Comparison of ENCODE assay signal across 12 cellular contexts in the genomic region with DNA sequence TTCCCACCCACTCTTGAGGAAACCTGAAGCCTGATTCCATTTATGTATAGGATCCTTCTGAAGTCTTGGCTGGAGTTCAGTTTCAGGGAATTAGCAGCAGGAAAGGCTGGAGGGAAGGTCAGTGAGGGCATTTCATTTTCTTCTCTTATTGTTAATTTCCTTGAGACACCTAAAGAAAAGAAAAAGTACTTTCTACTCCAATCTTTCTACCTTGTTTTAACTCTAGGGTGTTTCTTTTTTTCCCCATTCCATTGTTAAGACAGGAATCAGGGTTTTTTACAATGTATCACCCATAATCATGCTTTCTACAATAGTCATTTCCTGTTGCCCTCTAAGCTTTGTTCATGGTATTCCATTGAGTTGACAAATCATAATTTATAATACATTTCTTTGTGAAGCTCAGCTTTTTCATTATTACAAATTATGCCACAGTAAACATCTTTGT. TPM values are rescaled to one million over a fixed set of nuclear protein-coding genes. Genes with fewer than 3 reads are reported as not detected.
DNase-seq lines count a peak whose midpoint lies in the region; ATAC-seq and TF ChIP-seq lines count a peak whose summit lies in the region.
"Had no signal": no experiment of that assay in that cellular context is flagged by ENCODE, and none has a peak within 500 bp of the region (broad histone marks: within the 10 kb centered on the region; RNA-seq: fewer than 3 reads in every experiment).

No MANE protein-coding gene starts in this region.

- H3K9me2 ChIP-seq in HCT116 (ENCODE audit: insufficient read depth) (no peaks in the 10 kb centered on the region), SK-N-SH (no peaks in the 10 kb centered on the region)

- intact Hi-C loops in HCT116 (cut with micrococcal nuclease) = no loop called here

- H3K9ac ChIP-seq in HCT116 (ENCODE audit: low read length) (peak overlapping the region; percentile 34), SK-N-SH (peak overlapping the region; percentile 69), skeletal muscle satellite cell (ENCODE audit: low read depth, low read length) (peak overlapping the region; percentile 77)

- POLR2A ChIA-PET in HCT116 (lab: Charles Lee) (no interaction called here), SK-N-SH (lab: Yijun Ruan, JAX) (no interaction called here)

- DNase-seq in HCT116 (ENCODE audit: low read depth, low spot score) = peak; percentile 36
- no peak for DNase-seq in SK-N-SH
- peak; percentile 87 for DNase-seq in fibroblast of pulmonary artery (ENCODE audit: low read depth)
- DNase-seq: activated naive CD8-positive, alpha-beta T cell treated with anti-CD3 and anti-CD28 coated beads, Interleukin-2, amount 10 ng/mL, durations not matched to agents 7 days and 5 days; NCI-H1417; NCI-H524; psoas muscle; WERI-Rb-1 had no signal

- no peaks in the 10 kb centered on the region for H4K20me1 ChIP-seq in HCT116 (ENCODE audit: insufficient read depth)
- H4K20me1 ChIP-seq in SK-N-SH (ENCODE audit: insufficient read depth) = no peaks in the 10 kb centered on the region

- H3K4me2 ChIP-seq in HCT116 (ENCODE audit: low read length) = peak overlapping the region; percentile 79
- H3K4me2 ChIP-seq in SK-N-SH = peak overlapping the region; percentile 64; the same call in 1 of the 2 replicates
- H3K4me2 ChIP-seq in skeletal muscle satellite cell (ENCODE audit: low read length) = peak overlapping the region; percentile 74

- peaks cover 17 to 26% of the 10 kb centered on the region in 2 experiments for H3K4me1 ChIP-seq in HCT116 (ENCODE audit: control insufficient read depth in 1 of 2, insufficient read depth in 2 of 2, low read length in 2 of 2)
- peaks cover 0 to 15% of the 10 kb centered on the region in 2 experiments; a peak in 3 of 4 replicates for H3K4me1 ChIP-seq in SK-N-SH (ENCODE audit: control insufficient read depth in 1 of 2, insufficient read depth in 2 of 2, low read depth in 1 of 2, low read length in 1 of 2)
- H3K4me1 ChIP-seq in skeletal muscle satellite cell (ENCODE audit: control insufficient read depth, insufficient read depth, low read length) = peaks cover 18% of the 10 kb centered on the region
- H3K4me1 ChIP-seq: psoas muscle had no signal

- H3F3A ChIP-seq in SK-N-SH (replicated peaks; ENCODE audit: insufficient read depth) = peaks cover 19% of the 10 kb centered on the region

- H3K79me2 ChIP-seq in HCT116 (ENCODE audit: insufficient read depth, low read length) (no peaks in the 10 kb centered on the region), SK-N-SH (ENCODE audit: insufficient read depth) (no peaks in the 10 kb centered on the region)

- H3K36me3 ChIP-seq in HCT116 (ENCODE audit: control insufficient read depth in 1 of 2, insufficient read depth in 2 of 2, low read length in 2 of 2) (no peaks in the 10 kb centered on the region), SK-N-SH (replicated peaks in 1 of 2; ENCODE audit: control insufficient read depth in 1 of 2, insufficient read depth in 2 of 2, low read length in 1 of 2) (no peaks in the 10 kb centered on the region), skeletal muscle satellite cell (ENCODE audit: insufficient read depth, low read length) (no peaks in the 10 kb centered on the region)
- H3K36me3 ChIP-seq: WERI-Rb-1 had no signal

- H3K27ac ChIP-seq in HCT116 (ENCODE audit: low read depth, low read length) = peak overlapping the region; percentile 71
- peak overlapping the region; percentile 44 to 92; a peak in 3 of 4 replicates for H3K27ac ChIP-seq in SK-N-SH (ENCODE audit: low read depth in 2 of 2, low read length in 1 of 2)
- H3K27ac ChIP-seq: psoas muscle, WERI-Rb-1 had no signal

- TF ChIP-seq CTCF in HCT116 (IDR thresholded peaks at IDR 0.05 in 2 of 3, conservative IDR thresholded peaks at IDR 0.05 in 1 of 3; ENCODE audit: borderline replicate concordance in 1 of 3, insufficient read depth in 1 of 3, low read depth in 2 of 3, low read length in 2 of 3) (no peak), SK-N-SH (IDR thresholded peaks at IDR 0.05) (no peak), fibroblast of pulmonary artery (IDR thresholded peaks at IDR 0.05; ENCODE audit: low read length, missing control alignments) (no peak)

- TF ChIP-seq POLR2A in HCT116 (IDR thresholded peaks at IDR 0.05; ENCODE audit: borderline replicate concordance, extremely low read depth, insufficient read depth, insufficient read length) = no peak

- RAD21 ChIA-PET in HCT116 (lab: Charles Lee; ENCODE audit: low non-redundant PET in 1 of 2, low total read pairs in 2 of 2, uncharacterized antibody in 2 of 2, unreplicated experiment in 2 of 2) = interaction anchor here in 1 of 2 experiments (0.6 kb wide), 1 partner anchor 224 kb away, joined by 3 read pairs; no protein-coding TSS in a partner anchor

- peak overlapping the region; percentile 72 for H2AFZ ChIP-seq in HCT116 (ENCODE audit: low read depth, low read length, poor library complexity, severe bottlenecking)
- H2AFZ ChIP-seq in SK-N-SH (ENCODE audit: low read depth) = peak overlapping the region; percentile 83; the same call in 1 of the 2 replicates

- H3K9me3 ChIP-seq in HCT116 (ENCODE audit: control insufficient read depth in 1 of 2, insufficient read depth in 1 of 2, low read depth in 1 of 2, low read length in 2 of 2) (peaks cover 0 to 5% of the 10 kb centered on the region in 2 experiments; a peak in 1 of 4 replicates), SK-N-SH (no peaks in the 10 kb centered on the region), skeletal muscle satellite cell (replicated peaks; ENCODE audit: low read length) (no peaks in the 10 kb centered on the region)
- H3K9me3 ChIP-seq: psoas muscle had no signal

- TF ChIP-seq RAD21 in HCT116 (IDR thresholded peaks at IDR 0.05; ENCODE audit: low read depth) = no peak; the same call in 1 of the 2 replicates
- no peak for TF ChIP-seq RAD21 in SK-N-SH (IDR thresholded peaks at IDR 0.05; ENCODE audit: low read length)

- CTCF ChIA-PET in HCT116 (lab: Charles Lee) = interaction anchor here (1.1 to 1.5 kb wide), 2 partner anchors 18 to 240 kb away, joined by 3 to 5 read pairs; no protein-coding TSS in a partner anchor
- CTCF ChIA-PET in SK-N-SH (lab: Yijun Ruan, JAX) = interaction anchor here (1.4 kb wide), 1 partner anchor 18 kb away, joined by 3 read pairs; no protein-coding TSS in a partner anchor

- BruUV-seq in HCT116 (replicated peaks; lab: Mats Ljungman, UMichigan) = no TSS peak

- H3K27me3 ChIP-seq in HCT116 (ENCODE audit: insufficient read depth, low read length) (no peaks in the 10 kb centered on the region), SK-N-SH (ENCODE audit: insufficient read depth) (no peaks in the 10 kb centered on the region), skeletal muscle satellite cell (ENCODE audit: control insufficient read depth, insufficient read depth, low read length) (no peaks in the 10 kb centered on the region)

- peak overlapping the region in 1 of 2 experiments; percentile 39; a peak in 1 of 4 replicates for H3K4me3 ChIP-seq in HCT116 (replicated peaks in 1 of 2; ENCODE audit: low read depth in 1 of 2, low read length in 2 of 2)
- no peak overlapping the region for H3K4me3 ChIP-seq in SK-N-SH (ENCODE audit: low read depth in 2 of 2, low read length in 1 of 2)
- no peak overlapping the region for H3K4me3 ChIP-seq in fibroblast of pulmonary artery (replicated peaks; ENCODE audit: low read depth, low read length)
- peak overlapping the region; percentile 44 for H3K4me3 ChIP-seq in skeletal muscle satellite cell (ENCODE audit: low read length)
- H3K4me3 ChIP-seq: psoas muscle had no signal

- peak; percentile 73 for ATAC-seq in HCT116
- no peak for ATAC-seq in GM19328 (IDR thresholded peaks at IDR 0.05; ENCODE audit: unreplicated experiment)
- ATAC-seq in GM21619 (IDR thresholded peaks at IDR 0.05; ENCODE audit: unreplicated experiment) = no peak
- ATAC-seq in HG02623 (IDR thresholded peaks at IDR 0.05; ENCODE audit: unreplicated experiment) = no peak
- ATAC-seq: psoas muscle had no signal

- peak in 1 of 2 experiments; percentile 59; a peak in 1 of 4 replicates for TF ChIP-seq EP300 in SK-N-SH (IDR thresholded peaks at IDR 0.05; ENCODE audit: borderline replicate concordance in 1 of 2, low read depth in 1 of 2, low read length in 1 of 2)

TF ChIP-seq in HCT116, 20 proteins besides CTCF, POLR2A, EP300 and RAD21 (continues in another document):
- TF ChIP-seq FOSL1 (IDR thresholded peaks at IDR 0.05; ENCODE audit: low read depth) (peak; percentile 84), SRF (IDR thresholded peaks at IDR 0.05; ENCODE audit: low read depth) (no peak), EZH2phosphoT487 (IDR thresholded peaks at IDR 0.05; ENCODE audit: borderline replicate concordance) (no peak), CEBPB (IDR thresholded peaks at IDR 0.05; ENCODE audit: low read depth) (peak; percentile 46; the same call in 1 of the 2 replicates), ZFX (IDR thresholded peaks at IDR 0.05) (no peak)

TF ChIP-seq in SK-N-SH, 30 proteins besides CTCF, POLR2A, EP300 and RAD21 (continues in another document):
- no peak for TF ChIP-seq SMC3 (IDR thresholded peaks at IDR 0.05; ENCODE audit: low read depth, low read length)
- TF ChIP-seq FOXJ3 (CRISPR knock-in tag; IDR thresholded peaks at IDR 0.05) = no peak
- no peak for TF ChIP-seq TAF1 (IDR thresholded peaks at IDR 0.05; ENCODE audit: borderline replicate concordance, low read depth, low read length)
- TF ChIP-seq JUND (IDR thresholded peaks at IDR 0.05) = peak; percentile 90
- no peak for TF ChIP-seq MEF2A (IDR thresholded peaks at IDR 0.05; ENCODE audit: borderline replicate concordance, low read depth)
- TF ChIP-seq ELF1 (IDR thresholded peaks at IDR 0.05) = 0 out of 2 replicates have a peak, but pooled peaks have one; percentile 22
- no peak for TF ChIP-seq SIN3A (IDR thresholded peaks at IDR 0.05; ENCODE audit: borderline replicate concordance, low read depth, low read length)
- no peak for TF ChIP-seq EZH2phosphoT487 (IDR thresholded peaks at IDR 0.05; ENCODE audit: borderline replicate concordance, low read depth)
- TF ChIP-seq FOSL2 (IDR thresholded peaks at IDR 0.05; ENCODE audit: borderline replicate concordance, low read depth) = peak; percentile 89
- TF ChIP-seq NFIC (IDR thresholded peaks at IDR 0.05; ENCODE audit: borderline replicate concordance) = peak; percentile 57; the same call in 1 of the 2 replicates
- no peak for TF ChIP-seq MXI1 (IDR thresholded peaks at IDR 0.05; ENCODE audit: low read depth, low read length)
- peak; percentile 83; the same call in 1 of the 2 replicates for TF ChIP-seq RXRA (IDR thresholded peaks at IDR 0.05; ENCODE audit: borderline replicate concordance, low read depth)
- TF ChIP-seq FOXM1 (IDR thresholded peaks at IDR 0.05; ENCODE audit: low read depth) = no peak
- 0 out of 2 replicates have a peak, but pooled peaks have one; percentile 16 for TF ChIP-seq GABPA (IDR thresholded peaks at IDR 0.05; ENCODE audit: low read depth)
- TF ChIP-seq GATA2 (CRISPR knock-in tag; IDR thresholded peaks at IDR 0.05) = no peak

RNA-seq across cellular contexts. Expression of gene SNRPE, which starts 27.4 kb away (rescaled TPM):
- total RNA-seq in HCT116 (2021; ENCODE audit: unreplicated experiment) = 288 TPM
- 191 and 231 TPM in 2 replicates for polyA plus RNA-seq in HCT116 (2012)
- 177 and 359 TPM in 2 replicates for polyA plus RNA-seq in SK-N-SH (2012; rRNA removed)
- 253 and 593 TPM in 2 replicates for polyA plus RNA-seq in SK-N-SH (2012; cell fraction: cytosol; rRNA removed)
- 114 and 138 TPM in 2 replicates for polyA plus RNA-seq in SK-N-SH (2012; cell fraction: nucleus; rRNA removed)
- total RNA-seq in skeletal muscle satellite cell (2012; rRNA removed) = 81.9 and 84.2 TPM in 2 replicates

Comparison
In these comparisons a context has a peak if more than half of its experiments do, and no peak if none do; other contexts are left out.
1. Of the 11 proteins assayed by ChIP-seq in both SK-N-SH and HCT116: peak only in SK-N-SH: ELF1, POLR2AphosphoS5 and YY1; only in HCT116: SIN3A; in both: JUND and MAX; in neither: 5.